12 cellular contexts compared by ENCODE assay signal in genomic region chr15:99248000-99248727, GRCh38. TPM values are rescaled to one million over a fixed set of nuclear protein-coding genes. Genes with fewer than 3 reads are reported as not detected.
A peak's percentile ranks its signal among the peaks of the same experiment; 100 is the strongest.
DNase-seq lines count a peak whose midpoint lies in the region; ATAC-seq and TF ChIP-seq lines count a peak whose summit lies in the region.
"Had no signal": no experiment of that assay in that cellular context is flagged by ENCODE, and none has a peak within 500 bp of the region (broad histone marks: within the 10 kb centered on the region; RNA-seq: fewer than 3 reads in every experiment).

No MANE protein-coding gene starts in this region.

- POLR2A ChIA-PET in activated CD8-positive, alpha-beta T cell treated with anti-CD3 and anti-CD28 coated beads, Interleukin-2, amount 10 ng/mL, durations not matched to agents 7 days and 5 days (lab: Charles Lee) = no interaction called here

- 85 to 90% methylated on average over 4 to 7 of the region's 7 CpGs for WGBS in endodermal cell (ENCODE audit: insufficient coverage in 1 of 2, insufficient read length in 1 of 2), 2 experiments
- no CpG with 5 or more reads among the region's 7 CpGs for WGBS in neuronal stem cell (ENCODE audit: extremely low coverage in 2 of 2, insufficient read length in 2 of 2, insufficient replicate concordance in 1 of 2), 2 donors

- no peak overlapping the region for H3K4me2 ChIP-seq in neuronal stem cell (ENCODE audit: insufficient read depth, low read length, poor library complexity, severe bottlenecking)

- H3K4me1 Mint-ChIP-seq in endodermal cell = peaks cover 4% of the 10 kb centered on the region
- H3K4me1 Mint-ChIP-seq in activated CD8-positive, alpha-beta T cell treated with anti-CD3 and anti-CD28 coated beads, Interleukin-2, amount 10 ng/mL, durations not matched to agents 7 days and 5 days (ENCODE audit: low read depth) = peaks cover 15% of the 10 kb centered on the region

- no peak overlapping the region for H3K14ac ChIP-seq in neuronal stem cell (ENCODE audit: low read length)

- no peaks in the 10 kb centered on the region for H3K27me3 Mint-ChIP-seq in endodermal cell (ENCODE audit: insufficient read depth)
- peaks cover 10% of the 10 kb centered on the region for H3K27me3 Mint-ChIP-seq in activated CD8-positive, alpha-beta T cell treated with anti-CD3 and anti-CD28 coated beads, Interleukin-2, amount 10 ng/mL, durations not matched to agents 7 days and 5 days (ENCODE audit: low read depth)
- H3K27me3 Mint-ChIP-seq: activated T-helper 17 cell treated with anti-CD3 and anti-CD28 coated beads, Interleukin-2, amount 50 U/mL, for 72 hours had no signal

- H2AFZ ChIP-seq in neuronal stem cell (ENCODE audit: low read length) = peak overlapping the region; percentile 5

- DNase-seq in AG09309 (ENCODE audit: low read depth) (no peak), MG63 (no peak), endodermal cell (no peak), neuronal stem cell (ENCODE audit: low spot score) (no peak), foreskin melanocyte (no peak), DMS153 (lab: John Stamatoyannopoulos, UW) (no peak), substantia nigra (lab: John Stamatoyannopoulos, UW) (no peak)
- no peak for DNase-seq in activated CD8-positive, alpha-beta T cell treated with anti-CD3 and anti-CD28 coated beads, Interleukin-2, amount 10 ng/mL, durations not matched to agents 7 days and 5 days
- DNase-seq: CD8-positive, alpha-beta T cell; NCI-H2171 treated with DMSO at 0.1 percent for 48 hours had no signal

- no peaks in the 10 kb centered on the region for H3K9me3 Mint-ChIP-seq in endodermal cell
- H3K9me3 Mint-ChIP-seq in activated CD8-positive, alpha-beta T cell treated with anti-CD3 and anti-CD28 coated beads, Interleukin-2, amount 10 ng/mL, durations not matched to agents 7 days and 5 days (ENCODE audit: insufficient read depth) = no peaks in the 10 kb centered on the region
- H3K9me3 Mint-ChIP-seq: activated T-helper 17 cell treated with anti-CD3 and anti-CD28 coated beads, Interleukin-2, amount 50 U/mL, for 72 hours; mesothelial cell of epicardium had no signal

- CTCF ChIA-PET in activated CD8-positive, alpha-beta T cell treated with anti-CD3 and anti-CD28 coated beads, Interleukin-2, amount 10 ng/mL, durations not matched to agents 7 days and 5 days (lab: Charles Lee) = no interaction called here

- H3K23ac ChIP-seq in neuronal stem cell (ENCODE audit: low read depth, low read length, poor library complexity) = no peak overlapping the region

- no peak overlapping the region for H2BK12ac ChIP-seq in neuronal stem cell (ENCODE audit: low read length)

- no peak overlapping the region for H3K27ac Mint-ChIP-seq in endodermal cell
- no peak overlapping the region for H3K27ac Mint-ChIP-seq in activated CD8-positive, alpha-beta T cell treated with anti-CD3 and anti-CD28 coated beads, Interleukin-2, amount 10 ng/mL, durations not matched to agents 7 days and 5 days
- H3K27ac Mint-ChIP-seq: activated T-helper 17 cell treated with anti-CD3 and anti-CD28 coated beads, Interleukin-2, amount 50 U/mL, for 72 hours; CD8-positive, alpha-beta T cell; mesothelial cell of epicardium had no signal

- H3K27me3 ChIP-seq in MG63 = no peaks in the 10 kb centered on the region
- no peaks in the 10 kb centered on the region for H3K27me3 ChIP-seq in endodermal cell (ENCODE audit: control insufficient read depth, insufficient read depth, low read length, poor library complexity, severe bottlenecking)
- H3K27me3 ChIP-seq in neuronal stem cell (ENCODE audit: control insufficient read depth in 3 of 3, insufficient read depth in 3 of 3, low read depth in 1 of 3, low read length in 3 of 3) = peaks cover 0 to 3% (median 0%) of the 10 kb centered on the region in 3 experiments

- H3K4me3 Mint-ChIP-seq in endodermal cell = no peak overlapping the region
- H3K4me3 Mint-ChIP-seq in activated CD8-positive, alpha-beta T cell treated with anti-CD3 and anti-CD28 coated beads, Interleukin-2, amount 10 ng/mL, durations not matched to agents 7 days and 5 days = no peak overlapping the region
- H3K4me3 Mint-ChIP-seq: activated T-helper 17 cell treated with anti-CD3 and anti-CD28 coated beads, Interleukin-2, amount 50 U/mL, for 72 hours; CD8-positive, alpha-beta T cell; mesothelial cell of epicardium had no signal

- H3K27ac ChIP-seq in endodermal cell (ENCODE audit: low read depth, low read length) (no peak overlapping the region), neuronal stem cell (replicated peaks; ENCODE audit: low read length) (no peak overlapping the region), substantia nigra (ENCODE audit: low read depth, low read length, poor library complexity, severe bottlenecking) (no peak overlapping the region)

- no peak overlapping the region for H3K18ac ChIP-seq in neuronal stem cell (ENCODE audit: low read length)

- H3K36me3 Mint-ChIP-seq in endodermal cell (ENCODE audit: low read depth) = no peaks in the 10 kb centered on the region
- peaks cover 6% of the 10 kb centered on the region for H3K36me3 Mint-ChIP-seq in activated CD8-positive, alpha-beta T cell treated with anti-CD3 and anti-CD28 coated beads, Interleukin-2, amount 10 ng/mL, durations not matched to agents 7 days and 5 days (ENCODE audit: low read depth)
- H3K36me3 Mint-ChIP-seq: mesothelial cell of epicardium had no signal

- no peaks in the 10 kb centered on the region for H3K9me3 ChIP-seq in MG63
- no peaks in the 10 kb centered on the region for H3K9me3 ChIP-seq in endodermal cell (ENCODE audit: control insufficient read depth, low read length)
- H3K9me3 ChIP-seq in neuronal stem cell (replicated peaks in 1 of 2; ENCODE audit: control insufficient read depth in 2 of 2, insufficient read depth in 1 of 2, low read depth in 1 of 2, low read length in 2 of 2) = no peaks in the 10 kb centered on the region

- TF ChIP-seq CTCF in AG09309 (IDR thresholded peaks at IDR 0.05; ENCODE audit: control insufficient read depth, insufficient read depth, low read depth, low read length, missing control alignments) = no peak
- no peak for TF ChIP-seq CTCF in endodermal cell (conservative IDR thresholded peaks at IDR 0.05)

- no peak overlapping the region for H3K9ac ChIP-seq in endodermal cell (ENCODE audit: extremely low read depth, low read length, poor library complexity, severe bottlenecking)
- no peak overlapping the region for H3K9ac ChIP-seq in neuronal stem cell (ENCODE audit: low read depth, low read length, poor library complexity)

- no peak overlapping the region for H2BK120ac ChIP-seq in neuronal stem cell (ENCODE audit: low read depth, low read length)

- H3K4me1 ChIP-seq in endodermal cell (ENCODE audit: control insufficient read depth, insufficient read depth, low read length) (peaks cover 4% of the 10 kb centered on the region), neuronal stem cell (ENCODE audit: control insufficient read depth in 2 of 2, insufficient read depth in 1 of 2, low read depth in 1 of 2, low read length in 2 of 2) (peaks cover 2 to 8% of the 10 kb centered on the region in 2 donors)

- no peak overlapping the region for H3K4ac ChIP-seq in neuronal stem cell (ENCODE audit: low read length)

- no peak overlapping the region for H4K8ac ChIP-seq in neuronal stem cell (ENCODE audit: low read depth, low read length)

- H2BK15ac ChIP-seq in neuronal stem cell (ENCODE audit: low read length) = no peak overlapping the region

- H2AK5ac ChIP-seq in neuronal stem cell (ENCODE audit: low read depth, low read length) = no peak overlapping the region

- H2BK5ac ChIP-seq in neuronal stem cell (ENCODE audit: low read length) = no peak overlapping the region

- no peak overlapping the region for H4K91ac ChIP-seq in neuronal stem cell (ENCODE audit: low read depth, low read length, poor library complexity)

- no peaks in the 10 kb centered on the region for H3K79me1 ChIP-seq in neuronal stem cell (ENCODE audit: low read depth, low read length)

- no peaks in the 10 kb centered on the region for H3K36me3 ChIP-seq in MG63
- peaks cover 4% of the 10 kb centered on the region for H3K36me3 ChIP-seq in endodermal cell (ENCODE audit: control insufficient read depth, insufficient read depth, low read length)
- peaks cover 0 to 14% of the 10 kb centered on the region in 2 donors for H3K36me3 ChIP-seq in neuronal stem cell (replicated peaks in 1 of 2; ENCODE audit: control insufficient read depth in 2 of 2, insufficient read depth in 2 of 2, low read length in 2 of 2)

- no peak for ATAC-seq in activated CD8-positive, alpha-beta T cell treated with anti-CD3 and anti-CD28 coated beads, Interleukin-2, amount 10 ng/mL, durations not matched to agents 7 days and 5 days
- ATAC-seq: activated T-helper 17 cell treated with anti-CD3 and anti-CD28 coated beads, Interleukin-2, amount 50 U/mL, for 72 hours; CD8-positive, alpha-beta T cell had no signal

- H3K4me3 ChIP-seq in AG09309 (ENCODE audit: control insufficient read depth, low read depth, low read length) (peak overlapping the region; percentile 67), MG63 (peak overlapping the region; percentile 66), endodermal cell (ENCODE audit: low read length) (peak overlapping the region; percentile 90), neuronal stem cell (ENCODE audit: low read length in 2 of 2) (peak overlapping the region in 1 of 2 donors; percentile 69)

RNA-seq across cellular contexts. Expression of gene TTC23, which starts 1.2 kb away (rescaled TPM):
- 6.7 and 12.2 TPM in 2 replicates for total RNA-seq in MG63 (2014; rRNA removed; shearing (Covaris generic); ENCODE audit: low replicate concordance)
- 10 to 100 TPM; 20.7 to 26.3 TPM for total RNA-seq in endodermal cell
- polyA plus RNA-seq in endodermal cell (2013, experiment 1 of 2) = 22.3 TPM
- polyA plus RNA-seq in endodermal cell (2013, experiment 2 of 2) = 25.4 TPM
- 28.0 TPM for polyA plus RNA-seq in neuronal stem cell (2013, experiment 1 of 2)
- 29.0 TPM for polyA plus RNA-seq in neuronal stem cell (2013, experiment 2 of 2)
- under 1 TPM; 0.65 to 0.82 TPM for total RNA-seq in activated CD8-positive, alpha-beta T cell treated with anti-CD3 and anti-CD28 coated beads, Interleukin-2, amount 10 ng/mL, durations not matched to agents 7 days and 5 days

RNA-seq across cellular contexts. Expression of gene LRRC28, which starts 3.1 kb away (rescaled TPM):
- total RNA-seq in MG63 (2014; rRNA removed; shearing (Covaris generic); ENCODE audit: low replicate concordance) = 14.3 and 32.9 TPM in 2 replicates
- total RNA-seq in endodermal cell = 10 to 100 TPM; 26.1 to 35.5 TPM
- polyA plus RNA-seq in endodermal cell (2013, experiment 1 of 2) = 33.2 TPM
- 33.0 TPM for polyA plus RNA-seq in endodermal cell (2013, experiment 2 of 2)
- polyA plus RNA-seq in neuronal stem cell (2013, experiment 1 of 2) = 19.4 TPM
- polyA plus RNA-seq in neuronal stem cell (2013, experiment 2 of 2) = 19.4 TPM
- total RNA-seq in activated CD8-positive, alpha-beta T cell treated with anti-CD3 and anti-CD28 coated beads, Interleukin-2, amount 10 ng/mL, durations not matched to agents 7 days and 5 days = 10 to 100 TPM; 18.3 to 19.3 TPM
